ENCODE assay signal across 2 cellular contexts in the genomic region with DNA sequence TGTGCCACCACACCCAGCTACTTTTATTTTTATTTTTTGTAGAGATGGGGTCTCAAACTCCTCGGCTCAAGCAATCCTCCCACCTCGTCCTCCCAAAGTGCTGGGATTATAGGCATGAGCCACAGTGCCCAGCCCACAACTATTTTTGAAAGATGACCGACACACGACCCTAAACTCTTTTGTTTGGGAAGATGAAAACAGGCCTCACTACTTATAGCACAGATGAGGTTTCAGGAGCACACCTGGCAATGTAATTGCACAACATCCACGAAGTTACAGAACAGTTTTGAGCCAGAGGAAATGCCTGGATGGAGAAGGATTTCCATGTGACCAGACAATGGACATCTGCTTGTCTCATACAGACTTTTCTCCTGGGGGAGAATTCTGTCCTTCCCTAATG.
A peak's percentile ranks its signal among the peaks of the same experiment; 100 is the strongest.
TF ChIP-seq lines count a peak whose summit lies in the region.

No MANE protein-coding gene starts in this region.

TF ChIP-seq in HepG2, 621 proteins besides CTCF, POLR2A, EP300 and RAD21:
- TF ChIP-seq MZF1 (CRISPR knock-in tag; IDR thresholded peaks at IDR 0.05; ENCODE audit: borderline replicate concordance) (no peak), MED1 (CRISPR knock-in tag; IDR thresholded peaks at IDR 0.05) (no peak), CEBPB (IDR thresholded peaks at IDR 0.05; ENCODE audit: borderline replicate concordance, low read depth, low read length) (peak; percentile 72), ZBTB8A (CRISPR knock-in tag; IDR thresholded peaks at IDR 0.05; ENCODE audit: borderline replicate concordance, low read depth) (no peak), ZNF567 (CRISPR knock-in tag; IDR thresholded peaks at IDR 0.05; ENCODE audit: borderline replicate concordance) (no peak), U2AF1 (optimal IDR thresholded peaks at IDR 0.05; ENCODE audit: low read depth, low read length) (no peak), ZNF850 (CRISPR knock-in tag; conservative IDR thresholded peaks at IDR 0.05) (no peak), CEBPG (CRISPR knock-in tag; IDR thresholded peaks at IDR 0.05) (0 out of 2 replicates have a peak, but pooled peaks have one; percentile 5), PHF20 (CRISPR knock-in tag; IDR thresholded peaks at IDR 0.05) (no peak)
- TF ChIP-seq, protein P1, sequence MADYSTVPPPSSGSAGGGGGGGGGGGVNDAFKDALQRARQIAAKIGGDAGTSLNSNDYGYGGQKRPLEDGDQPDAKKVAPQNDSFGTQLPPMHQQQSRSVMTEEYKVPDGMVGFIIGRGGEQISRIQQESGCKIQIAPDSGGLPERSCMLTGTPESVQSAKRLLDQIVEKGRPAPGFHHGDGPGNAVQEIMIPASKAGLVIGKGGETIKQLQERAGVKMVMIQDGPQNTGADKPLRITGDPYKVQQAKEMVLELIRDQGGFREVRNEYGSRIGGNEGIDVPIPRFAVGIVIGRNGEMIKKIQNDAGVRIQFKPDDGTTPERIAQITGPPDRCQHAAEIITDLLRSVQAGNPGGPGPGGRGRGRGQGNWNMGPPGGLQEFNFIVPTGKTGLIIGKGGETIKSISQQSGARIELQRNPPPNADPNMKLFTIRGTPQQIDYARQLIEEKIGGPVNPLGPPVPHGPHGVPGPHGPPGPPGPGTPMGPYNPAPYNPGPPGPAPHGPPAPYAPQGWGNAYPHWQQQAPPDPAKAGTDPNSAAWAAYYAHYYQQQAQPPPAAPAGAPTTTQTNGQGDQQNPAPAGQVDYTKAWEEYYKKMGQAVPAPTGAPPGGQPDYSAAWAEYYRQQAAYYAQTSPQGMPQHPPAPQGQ (CRISPR knock-in tag; IDR thresholded peaks at IDR 0.05; ENCODE audit: borderline replicate concordance), result no peak

TF ChIP-seq in H1, 55 proteins besides CTCF, POLR2A, EP300 and RAD21:
- TF ChIP-seq ASH2L (IDR thresholded peaks at IDR 0.05; ENCODE audit: low read length) (no peak), CREB1 (IDR thresholded peaks at IDR 0.05) (no peak), BCL11A (IDR thresholded peaks at IDR 0.05; ENCODE audit: low read depth in 2 of 2, low read length in 2 of 2) (no peak), TEAD4 (IDR thresholded peaks at IDR 0.05; ENCODE audit: low read depth, low read length) (no peak)
